Comparison of ENCODE assay signal across 8 cellular contexts in the genomic region with DNA sequence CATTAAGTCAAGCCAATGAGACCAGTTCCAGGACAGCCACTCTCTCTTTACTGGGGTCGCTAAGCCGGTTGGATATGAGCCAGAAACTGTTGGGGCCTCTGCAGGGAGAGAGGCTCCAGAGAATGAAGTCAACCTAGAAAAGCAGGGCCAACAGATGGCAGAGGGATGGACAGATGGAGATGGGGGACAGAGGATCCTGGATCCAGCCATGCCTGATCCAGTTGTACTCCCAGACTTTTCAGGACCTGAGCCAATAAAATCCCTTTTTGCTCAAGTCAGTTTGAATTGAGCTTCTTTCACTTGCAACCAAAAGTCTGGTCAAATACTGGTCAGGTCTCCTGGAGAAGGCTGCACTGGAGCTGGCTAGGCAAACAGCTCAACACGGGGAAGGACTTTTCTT. TPM values are rescaled to one million over a fixed set of nuclear protein-coding genes. Genes with fewer than 3 reads are reported as not detected.
DNase-seq lines count a peak whose midpoint lies in the region; TF ChIP-seq lines count a peak whose summit lies in the region.

No MANE protein-coding gene starts in this region.

- WGBS in ectodermal cell, 2 experiments: 83 to 84% methylated on average over 3 of the region's 3 CpGs

- BruUV-seq in Calu3 (replicated peaks; lab: Mats Ljungman, UMichigan): no TSS peak

- H3K27me3 Mint-ChIP-seq in Calu3 (ENCODE audit: unreplicated experiment) (no peaks in the 10 kb centered on the region), neural crest cell (ENCODE audit: low read depth) (no peaks in the 10 kb centered on the region)

- peaks cover 24% of the 10 kb centered on the region for H3K36me3 ChIP-seq in ectodermal cell (ENCODE audit: control insufficient read depth, insufficient read depth, low read length)

- CTCF ChIA-PET in Calu3 (lab: Charles Lee): interaction anchor here (0.9 to 2.4 kb wide), 3 partner anchors 60 to 137 kb away, joined by 3 to 11 read pairs (median 5); no protein-coding TSS in a partner anchor

- H3K27ac ChIP-seq in ectodermal cell (ENCODE audit: insufficient read depth, low read depth, low read length, poor library complexity, severe bottlenecking): no peak overlapping the region

- H3K9me3 ChIP-seq in ectodermal cell (ENCODE audit: control insufficient read depth, low read length): no peaks in the 10 kb centered on the region

- H3K36me3 Mint-ChIP-seq in Calu3 (ENCODE audit: insufficient read depth, unreplicated experiment): peaks cover 80% of the 10 kb centered on the region
- peaks cover 29% of the 10 kb centered on the region for H3K36me3 Mint-ChIP-seq in neural crest cell (ENCODE audit: low read depth)

- H3K4me3 Mint-ChIP-seq in Calu3 (ENCODE audit: low read depth, unreplicated experiment): peak overlapping the region; percentile 85
- H3K4me3 Mint-ChIP-seq in neural crest cell: peak overlapping the region; percentile 97

- no peaks in the 10 kb centered on the region for H3K9me3 Mint-ChIP-seq in Calu3 (ENCODE audit: low read depth, unreplicated experiment)
- H3K9me3 Mint-ChIP-seq in neural crest cell: peaks cover 3% of the 10 kb centered on the region

- peaks cover 29% of the 10 kb centered on the region for H3K4me1 ChIP-seq in ectodermal cell (ENCODE audit: control insufficient read depth, insufficient read depth, low read length)

- peak overlapping the region; percentile 14 for H3K27ac Mint-ChIP-seq in Calu3 (ENCODE audit: unreplicated experiment)
- H3K27ac Mint-ChIP-seq in neural crest cell (ENCODE audit: unreplicated experiment): no peak overlapping the region

- no peaks in the 10 kb centered on the region for H3K27me3 ChIP-seq in ectodermal cell (ENCODE audit: control insufficient read depth, insufficient read depth, low read length, poor library complexity, severe bottlenecking)

- H3K4me3 ChIP-seq in ectodermal cell (ENCODE audit: insufficient read depth, low read depth, low read length): peak overlapping the region; percentile 4

- no peak for TF ChIP-seq CTCF in Calu3 (IDR thresholded peaks at IDR 0.05; ENCODE audit: unreplicated experiment)
- TF ChIP-seq CTCF in neural crest cell (conservative IDR thresholded peaks at IDR 0.05): no peak

- no peak for DNase-seq in Calu3
- DNase-seq in NCI-H82 treated with DMSO at 0.1 percent for 48 hours (lab: John Stamatoyannopoulos, UW; ENCODE audit: unreplicated experiment): peak; percentile 96
- no peak for DNase-seq in neural crest cell (ENCODE audit: low read depth, low spot score)
- DNase-seq in activated gamma-delta T cell (lab: John Stamatoyannopoulos, UW): no peak
- no peak for DNase-seq in retina
- DNase-seq in activated gamma-delta T cell treated with Interleukin-2 at 50 U/mL for 16 hours: no peak
- DNase-seq in central memory CD4-positive, alpha-beta T cell: no peak

- intact Hi-C loops in Calu3 (cut with micrococcal nuclease; ENCODE audit: unreplicated experiment): loop anchor here (5.0 kb wide), 1 partner anchor 53 kb away; no protein-coding TSS in a partner anchor

- H3K4me1 Mint-ChIP-seq in Calu3 (ENCODE audit: low read depth, unreplicated experiment) (peaks cover 64% of the 10 kb centered on the region), neural crest cell (peaks cover 72% of the 10 kb centered on the region)

RNA-seq across cellular contexts. Expression of a gene that starts 2.2 kb away (rescaled TPM):
- total RNA-seq in Calu3 (2022) (448 and 469 TPM in 2 replicates), neural crest cell (396 and 417 TPM in 2 replicates)
- polyA plus RNA-seq in ectodermal cell (2013, experiment 1 of 4): 153 TPM
- 153 TPM for polyA plus RNA-seq in ectodermal cell (2013, experiment 2 of 4)
- polyA plus RNA-seq in ectodermal cell (2013, experiment 3 of 4): 72.7 TPM
- polyA plus RNA-seq in ectodermal cell (2013, experiment 4 of 4): 73.9 TPM
